ENCODE assay signal across 6 cellular contexts in genomic region chr5:125776656-125777055, GRCh38.
"Had no signal": no experiment of that assay in that cellular context is flagged by ENCODE, and none has a peak within 500 bp of the region (broad histone marks: within the 10 kb centered on the region; RNA-seq: fewer than 3 reads in every experiment).

No MANE protein-coding gene starts in this region.

- H3K27ac ChIP-seq: GM23248, HL-60 had no signal

- H3K36me3 ChIP-seq: HAP-1 had no signal

- DNase-seq: GM23248, GOT3, H7, HFFc6 had no signal

- H2AFZ ChIP-seq: GM23248 had no signal

- H3K4me3 ChIP-seq: GM23248, HAP-1 had no signal

- H3K9me3 ChIP-seq: HAP-1 had no signal

- H3K9ac ChIP-seq: GM23248 had no signal
